Comparison of ENCODE assay signal across 23 cellular contexts in genomic region chr2:63131196-63131595, GRCh38.
DNase-seq lines count a peak whose midpoint lies in the region; ATAC-seq, FAIRE-seq and TF ChIP-seq lines count a peak whose summit lies in the region.
"Had no signal": no experiment of that assay in that cellular context is flagged by ENCODE, and none has a peak within 500 bp of the region (broad histone marks: within the 10 kb centered on the region; RNA-seq: fewer than 3 reads in every experiment).

No MANE protein-coding gene starts in this region.

- H3K4ac ChIP-seq in IMR-90 (ENCODE audit: low read depth, low read length): no peak overlapping the region

- in situ Hi-C loops in IMR-90 (cut with MboI; ENCODE audit: low sequenced_read_pairs) (no loop called here), K562 (cut with MboI) (no loop called here)

- H4K20me1 ChIP-seq in IMR-90 (ENCODE audit: insufficient read depth, low read length) (no peaks in the 10 kb centered on the region), K562 (replicated peaks; ENCODE audit: control insufficient read depth, insufficient read depth, low read length) (no peaks in the 10 kb centered on the region)
- H4K20me1 ChIP-seq: BLaER1 treated with 17β-estradiol and CSF1 and Interleukin-3, amounts not matched to agents 10 nM and 100 nM had no signal

- H4K8ac ChIP-seq in IMR-90 (ENCODE audit: low read depth in 2 of 2, low read length in 2 of 2): no peak overlapping the region

- no peak overlapping the region for H3K18ac ChIP-seq in IMR-90 (ENCODE audit: low read depth, low read length)

- TF ChIP-seq CTCF in IMR-90 (conservative IDR thresholded peaks at IDR 0.05; ENCODE audit: low read depth, low read length) (no peak), K562 (IDR thresholded peaks at IDR 0.05 in 2 of 3, conservative IDR thresholded peaks at IDR 0.05 in 1 of 3; ENCODE audit: insufficient read depth in 2 of 3, low read depth in 1 of 3, low read length in 3 of 3) (no peak), esophagus muscularis mucosa (IDR thresholded peaks at IDR 0.05) (no peak)

- no peak for FAIRE-seq in K562 (lab: Jason Lieb, UNC)
- FAIRE-seq: A549, D721Med, G401.6, GM12891, GM19239 had no signal

- H3K9me3 ChIP-seq in IMR-90 (ENCODE audit: control insufficient read depth, insufficient read depth, low read length): 0 out of 2 replicates have a peak, but pooled peaks cover 2% of the 10 kb centered on the region
- H3K9me3 ChIP-seq in K562 (replicated peaks; ENCODE audit: control insufficient read depth, insufficient read depth, low read depth, low read length): no peaks in the 10 kb centered on the region
- H3K9me3 ChIP-seq in esophagus muscularis mucosa: peaks cover 0 to 19% (median 6%) of the 10 kb centered on the region in 4 donors

- H3K4me1 ChIP-seq in IMR-90 (ENCODE audit: control insufficient read depth, insufficient read depth, low read length) (no peaks in the 10 kb centered on the region), K562 (replicated peaks in 1 of 2; ENCODE audit: control insufficient read depth in 2 of 2, insufficient read depth in 2 of 2, low read length in 2 of 2) (no peaks in the 10 kb centered on the region), esophagus muscularis mucosa (no peaks in the 10 kb centered on the region)
- H3K4me1 ChIP-seq: A549, Caco-2 had no signal

- CTCF ChIA-PET in IMR-90 (lab: Yijun Ruan, JAX): no interaction called here
- CTCF ChIA-PET in K562 (lab: Yijun Ruan, JAX; ENCODE audit: low intra/inter-chr PET ratio): no interaction called here

- dilution Hi-C loops in IMR-90 (cut with HindIII; ENCODE audit: low sequenced_read_pairs, unreplicated experiment): no loop called here

- POLR2A ChIA-PET in IMR-90 (lab: Charles Lee; ENCODE audit: unreplicated experiment) (no interaction called here), K562 (lab: Yijun Ruan, JAX) (no interaction called here)

- no peak overlapping the region for H3K4me2 ChIP-seq in IMR-90 (ENCODE audit: low read depth, low read length)
- H3K4me2 ChIP-seq in K562 (ENCODE audit: insufficient read depth, low read length): no peak overlapping the region
- H3K4me2 ChIP-seq: A549; BLaER1 treated with 17β-estradiol and CSF1 and Interleukin-3, amounts not matched to agents 10 nM and 100 nM had no signal

- no peak overlapping the region for H4K91ac ChIP-seq in IMR-90 (ENCODE audit: insufficient read depth, low read depth, low read length)

- H2BK120ac ChIP-seq in IMR-90 (ENCODE audit: low read depth, low read length): no peak overlapping the region

- H2BK15ac ChIP-seq in IMR-90 (ENCODE audit: low read depth, low read length): no peak overlapping the region

- H3K23ac ChIP-seq in IMR-90 (ENCODE audit: low read depth, low read length): no peak overlapping the region

- no peak overlapping the region for H2BK20ac ChIP-seq in IMR-90 (ENCODE audit: low read depth, low read length)

- no peak overlapping the region for H3K14ac ChIP-seq in IMR-90 (replicated peaks; ENCODE audit: low read depth, low read length)

- H3K27me3 ChIP-seq in IMR-90 (ENCODE audit: control insufficient read depth, insufficient read depth, low read length) (no peaks in the 10 kb centered on the region), K562 (ENCODE audit: control insufficient read depth in 2 of 2, insufficient read depth in 2 of 2, low read length in 2 of 2) (no peaks in the 10 kb centered on the region), esophagus muscularis mucosa (no peaks in the 10 kb centered on the region)
- H3K27me3 ChIP-seq: BLaER1 treated with 17β-estradiol and CSF1 and Interleukin-3, amounts not matched to agents 10 nM and 100 nM had no signal

- H3K27ac ChIP-seq in IMR-90 (ENCODE audit: insufficient read depth, low read length): no peak overlapping the region
- no peak overlapping the region for H3K27ac ChIP-seq in K562 (ENCODE audit: extremely low read depth, low read depth, low read length)
- H3K27ac ChIP-seq in esophagus muscularis mucosa (replicated peaks in 1 of 4): no peak overlapping the region
- H3K27ac ChIP-seq: 22Rv1; A549; BLaER1 treated with 17β-estradiol and CSF1 and Interleukin-3, amounts not matched to agents 10 nM and 100 nM; C4-2B had no signal

- no peak overlapping the region for H2BK5ac ChIP-seq in IMR-90 (ENCODE audit: low read depth, low read length, poor library complexity, severe bottlenecking)

- H3K79me2 ChIP-seq in K562 (ENCODE audit: control insufficient read depth, insufficient read depth, low read length): no peaks in the 10 kb centered on the region

- no peak overlapping the region for H3K4me3 ChIP-seq in IMR-90 (ENCODE audit: insufficient read depth, low read depth, low read length)
- no peak overlapping the region for H3K4me3 ChIP-seq in K562
- H3K4me3 ChIP-seq in esophagus muscularis mucosa: no peak overlapping the region
- H3K4me3 ChIP-seq: A549; BLaER1 treated with 17β-estradiol and CSF1 and Interleukin-3, amounts not matched to agents 10 nM and 100 nM had no signal

- intact Hi-C loops in IMR-90 (cut with micrococcal nuclease) (no loop called here), K562 (cut with micrococcal nuclease) (no loop called here), esophagus muscularis mucosa (cut with DNase I) (no loop called here)

- TF ChIP-seq EP300 in K562 (IDR thresholded peaks at IDR 0.05; ENCODE audit: low read length) (no peak), esophagus muscularis mucosa (IDR thresholded peaks at IDR 0.05) (no peak)

- TF ChIP-seq RAD21 in IMR-90 (IDR thresholded peaks at IDR 0.05; ENCODE audit: low read length) (no peak), K562 (CRISPR knock-in tag; conservative IDR thresholded peaks at IDR 0.05 in 1 of 2, IDR thresholded peaks at IDR 0.05 in 1 of 2) (no peak)

- BruUV-seq in IMR-90 (replicated peaks; lab: Mats Ljungman, UMichigan) (no TSS peak), K562 (replicated peaks; lab: Mats Ljungman, UMichigan) (no TSS peak)

- H3K9ac ChIP-seq in IMR-90 (ENCODE audit: low read depth, low read length): no peak overlapping the region
- H3K9ac ChIP-seq in K562 (ENCODE audit: insufficient read depth in 1 of 2, low read depth in 2 of 2, low read length in 2 of 2): no peak overlapping the region
- H3K9ac ChIP-seq: BLaER1 treated with 17β-estradiol and CSF1 and Interleukin-3, amounts not matched to agents 10 nM and 100 nM had no signal

- no peaks in the 10 kb centered on the region; the same call in 1 of the 2 replicates for H3K9me1 ChIP-seq in IMR-90 (ENCODE audit: insufficient read depth, low read length)
- no peaks in the 10 kb centered on the region for H3K9me1 ChIP-seq in K562 (ENCODE audit: control insufficient read depth, insufficient read depth, low read length)

- H3K79me1 ChIP-seq in IMR-90 (ENCODE audit: low read depth in 1 of 2, low read length in 2 of 2): no peaks in the 10 kb centered on the region

- H2AK5ac ChIP-seq in IMR-90 (ENCODE audit: low read depth, low read length): no peak overlapping the region

- H4K5ac ChIP-seq in IMR-90 (ENCODE audit: low read depth, low read length): no peak overlapping the region

- no peak overlapping the region for H2AK9ac ChIP-seq in IMR-90 (replicated peaks; ENCODE audit: low read depth, low read length, poor library complexity)

- no peak for ATAC-seq in IMR-90 (ENCODE audit: low read depth)
- ATAC-seq in K562: no peak
- ATAC-seq: A549; CD8-positive, alpha-beta T cell had no signal

- WGBS in IMR-90 (ENCODE audit: extremely low coverage in 2 of 2, insufficient read length in 1 of 2), 2 experiments: no CpG with 5 or more reads among the region's 1 CpG
- WGBS in K562 (ENCODE audit: insufficient coverage, low coverage, missing lambda C conversion rate): 17% methylated on average over 1 of the region's 1 CpG
- 92% methylated on average over 1 of the region's 1 CpG for WGBS in esophagus muscularis mucosa

- no peaks in the 10 kb centered on the region for H3K36me3 ChIP-seq in IMR-90 (ENCODE audit: control insufficient read depth, insufficient read depth, low read length)
- no peaks in the 10 kb centered on the region for H3K36me3 ChIP-seq in K562 (ENCODE audit: control insufficient read depth, insufficient read depth, low read length)
- H3K36me3 ChIP-seq in esophagus muscularis mucosa: no peaks in the 10 kb centered on the region

- no peak overlapping the region for H3K56ac ChIP-seq in IMR-90 (ENCODE audit: extremely low read depth, insufficient read depth, low read length)

- H2AFZ ChIP-seq in IMR-90 (replicated peaks; ENCODE audit: low read length, poor library complexity) (no peak overlapping the region), K562 (ENCODE audit: low read depth, low read length) (no peak overlapping the region)

- peak; percentile 11 for DNase-seq in NOMO-1 treated with DMSO at 0.1 percent for 48 hours (lab: John Stamatoyannopoulos, UW; ENCODE audit: unreplicated experiment)
- DNase-seq in NOMO-1 treated with dmso at 0.1 percent for 144 hours (lab: John Stamatoyannopoulos, UW; ENCODE audit: unreplicated experiment): no peak
- no peak for DNase-seq in IMR-90
- DNase-seq in OCI-M1 (lab: John Stamatoyannopoulos, UW): peak; percentile 18
- no peak for DNase-seq in K562 (ENCODE audit: extremely low read depth in 1 of 4, low spot score in 3 of 4)
- DNase-seq in esophagus muscularis mucosa (ENCODE audit: extremely low spot score): no peak
- no peak for DNase-seq in T-helper 2 cell
- DNase-seq in HUDEP-2 (lab: John Stamatoyannopoulos, UW; ENCODE audit: unreplicated experiment in 76 of 76): no peak
- DNase-seq: AML-193; Caco-2; Calu3; CD4-positive, alpha-beta T cell; CD8-positive, alpha-beta T cell; DMS79 treated with DMSO at 0.1 percent for 48 hours; GF-D8 had no signal

- TF ChIP-seq POLR2A in IMR-90 (IDR thresholded peaks at IDR 0.05; ENCODE audit: low read depth, low read length) (no peak), K562 (conservative IDR thresholded peaks at IDR 0.05) (no peak), esophagus muscularis mucosa (IDR thresholded peaks at IDR 0.05; ENCODE audit: low read depth) (no peak)

TF ChIP-seq in IMR-90, 13 proteins besides CTCF, POLR2A, EP300 and RAD21:
- TF ChIP-seq MAFK (IDR thresholded peaks at IDR 0.05; ENCODE audit: low read depth, low read length) (no peak), SMC3 (IDR thresholded peaks at IDR 0.05; ENCODE audit: low read depth, low read length) (no peak), CEBPB (IDR thresholded peaks at IDR 0.05; ENCODE audit: low read depth, low read length) (peak; percentile 76)

TF ChIP-seq in K562, 482 proteins besides CTCF, POLR2A, EP300 and RAD21 (continues in another document):
- no peak for TF ChIP-seq CEBPG (CRISPR knock-in tag; IDR thresholded peaks at IDR 0.05)
- TF ChIP-seq CEBPG (tag; conservative IDR thresholded peaks at IDR 0.05 in 1 of 2, IDR thresholded peaks at IDR 0.05 in 1 of 2): peak in 1 of 2 experiments; percentile 74; a peak in 2 of 4 replicates
- 0 out of 2 replicates have a peak, but pooled peaks have one; percentile 43 for TF ChIP-seq CEBPB (tag; IDR thresholded peaks at IDR 0.05)

Comparison
In these comparisons a context has a peak if more than half of its experiments do, and no peak if none do; other contexts are left out.
1. DNase-seq: peak in NOMO-1 treated with DMSO at 0.1 percent for 48 hours (single experiment) and OCI-M1 (single experiment); none in NOMO-1 treated with dmso at 0.1 percent for 144 hours (single experiment), IMR-90 (single experiment), K562 (0 of 4), esophagus muscularis mucosa (single experiment), T-helper 2 cell (0 of 5) and HUDEP-2 (0 of 76).